In the genomic region with DNA sequence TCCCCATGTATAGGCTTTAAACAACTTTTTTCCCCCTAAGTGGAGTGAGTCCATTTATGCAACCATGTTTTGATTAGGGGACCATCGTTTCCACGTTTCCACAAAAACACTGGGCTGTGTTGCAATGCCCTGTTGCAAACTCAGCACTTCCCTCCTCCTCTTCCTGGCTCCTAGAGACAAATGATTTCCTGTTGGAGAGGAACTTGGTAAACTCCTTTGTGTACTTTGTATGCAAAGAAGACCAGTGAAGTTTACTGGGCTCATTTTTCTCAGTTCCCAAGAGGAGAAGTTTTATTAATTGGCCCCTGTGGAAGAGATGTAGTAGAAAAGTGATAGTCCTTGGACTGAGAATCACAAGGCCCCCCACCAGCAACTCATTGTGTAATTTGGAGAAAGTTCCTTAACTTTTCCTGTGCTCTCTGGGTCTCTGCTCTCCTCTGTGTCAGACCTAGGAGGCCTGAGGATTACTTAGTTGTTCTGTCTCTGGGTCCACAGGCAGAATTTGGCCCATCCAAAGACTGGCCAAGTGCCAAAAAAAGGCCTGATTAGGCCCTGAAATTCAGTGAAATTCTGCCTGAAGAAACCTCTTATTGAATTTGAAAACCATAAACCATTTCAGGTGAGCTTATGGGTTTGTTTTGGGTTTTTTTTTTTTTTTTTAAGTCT, we compare ENCODE assay signal across 1 cellular context.
TF ChIP-seq lines count a peak whose summit lies in the region.

No MANE protein-coding gene starts in this region.

TF ChIP-seq in GM23338, 12 proteins besides CTCF, POLR2A, EP300 and RAD21 (continued from another document):
- TF ChIP-seq, protein P1, sequence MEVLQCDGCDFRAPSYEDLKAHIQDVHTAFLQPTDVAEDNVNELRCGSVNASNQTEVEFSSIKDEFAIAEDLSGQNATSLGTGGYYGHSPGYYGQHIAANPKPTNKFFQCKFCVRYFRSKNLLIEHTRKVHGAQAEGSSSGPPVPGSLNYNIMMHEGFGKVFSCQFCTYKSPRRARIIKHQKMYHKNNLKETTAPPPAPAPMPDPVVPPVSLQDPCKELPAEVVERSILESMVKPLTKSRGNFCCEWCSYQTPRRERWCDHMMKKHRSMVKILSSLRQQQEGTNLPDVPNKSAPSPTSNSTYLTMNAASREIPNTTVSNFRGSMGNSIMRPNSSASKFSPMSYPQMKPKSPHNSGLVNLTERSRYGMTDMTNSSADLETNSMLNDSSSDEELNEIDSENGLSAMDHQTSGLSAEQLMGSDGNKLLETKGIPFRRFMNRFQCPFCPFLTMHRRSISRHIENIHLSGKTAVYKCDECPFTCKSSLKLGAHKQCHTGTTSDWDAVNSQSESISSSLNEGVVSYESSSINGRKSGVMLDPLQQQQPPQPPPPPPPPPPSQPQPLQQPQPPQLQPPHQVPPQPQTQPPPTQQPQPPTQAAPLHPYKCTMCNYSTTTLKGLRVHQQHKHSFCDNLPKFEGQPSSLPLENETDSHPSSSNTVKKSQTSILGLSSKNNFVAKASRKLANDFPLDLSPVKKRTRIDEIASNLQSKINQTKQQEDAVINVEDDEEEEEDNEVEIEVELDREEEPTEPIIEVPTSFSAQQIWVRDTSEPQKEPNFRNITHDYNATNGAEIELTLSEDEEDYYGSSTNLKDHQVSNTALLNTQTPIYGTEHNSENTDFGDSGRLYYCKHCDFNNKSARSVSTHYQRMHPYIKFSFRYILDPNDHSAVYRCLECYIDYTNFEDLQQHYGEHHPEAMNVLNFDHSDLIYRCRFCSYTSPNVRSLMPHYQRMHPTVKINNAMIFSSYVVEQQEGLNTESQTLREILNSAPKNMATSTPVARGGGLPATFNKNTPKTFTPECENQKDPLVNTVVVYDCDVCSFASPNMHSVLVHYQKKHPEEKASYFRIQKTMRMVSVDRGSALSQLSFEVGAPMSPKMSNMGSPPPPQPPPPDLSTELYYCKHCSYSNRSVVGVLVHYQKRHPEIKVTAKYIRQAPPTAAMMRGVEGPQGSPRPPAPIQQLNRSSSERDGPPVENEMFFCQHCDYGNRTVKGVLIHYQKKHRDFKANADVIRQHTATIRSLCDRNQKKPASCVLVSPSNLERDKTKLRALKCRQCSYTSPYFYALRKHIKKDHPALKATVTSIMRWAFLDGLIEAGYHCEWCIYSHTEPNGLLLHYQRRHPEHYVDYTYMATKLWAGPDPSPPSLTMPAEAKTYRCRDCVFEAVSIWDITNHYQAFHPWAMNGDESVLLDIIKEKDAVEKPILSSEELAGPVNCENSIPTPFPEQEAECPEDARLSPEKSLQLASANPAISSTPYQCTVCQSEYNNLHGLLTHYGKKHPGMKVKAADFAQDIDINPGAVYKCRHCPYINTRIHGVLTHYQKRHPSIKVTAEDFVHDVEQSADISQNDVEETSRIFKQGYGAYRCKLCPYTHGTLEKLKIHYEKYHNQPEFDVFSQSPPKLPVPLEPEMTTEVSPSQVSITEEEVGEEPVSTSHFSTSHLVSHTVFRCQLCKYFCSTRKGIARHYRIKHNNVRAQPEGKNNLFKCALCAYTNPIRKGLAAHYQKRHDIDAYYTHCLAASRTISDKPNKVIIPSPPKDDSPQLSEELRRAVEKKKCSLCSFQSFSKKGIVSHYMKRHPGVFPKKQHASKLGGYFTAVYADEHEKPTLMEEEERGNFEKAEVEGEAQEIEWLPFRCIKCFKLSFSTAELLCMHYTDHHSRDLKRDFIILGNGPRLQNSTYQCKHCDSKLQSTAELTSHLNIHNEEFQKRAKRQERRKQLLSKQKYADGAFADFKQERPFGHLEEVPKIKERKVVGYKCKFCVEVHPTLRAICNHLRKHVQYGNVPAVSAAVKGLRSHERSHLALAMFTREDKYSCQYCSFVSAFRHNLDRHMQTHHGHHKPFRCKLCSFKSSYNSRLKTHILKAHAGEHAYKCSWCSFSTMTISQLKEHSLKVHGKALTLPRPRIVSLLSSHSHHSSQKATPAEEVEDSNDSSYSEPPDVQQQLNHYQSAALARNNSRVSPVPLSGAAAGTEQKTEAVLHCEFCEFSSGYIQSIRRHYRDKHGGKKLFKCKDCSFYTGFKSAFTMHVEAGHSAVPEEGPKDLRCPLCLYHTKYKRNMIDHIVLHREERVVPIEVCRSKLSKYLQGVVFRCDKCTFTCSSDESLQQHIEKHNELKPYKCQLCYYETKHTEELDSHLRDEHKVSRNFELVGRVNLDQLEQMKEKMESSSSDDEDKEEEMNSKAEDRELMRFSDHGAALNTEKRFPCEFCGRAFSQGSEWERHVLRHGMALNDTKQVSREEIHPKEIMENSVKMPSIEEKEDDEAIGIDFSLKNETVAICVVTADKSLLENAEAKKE (CRISPR knock-in tag; IDR thresholded peaks at IDR 0.05) = no peak
- no peak for TF ChIP-seq EZH2phosphoT487 (IDR thresholded peaks at IDR 0.05; ENCODE audit: unreplicated experiment)
